Comparison of ENCODE assay signal across 12 cellular contexts in the genomic region with DNA sequence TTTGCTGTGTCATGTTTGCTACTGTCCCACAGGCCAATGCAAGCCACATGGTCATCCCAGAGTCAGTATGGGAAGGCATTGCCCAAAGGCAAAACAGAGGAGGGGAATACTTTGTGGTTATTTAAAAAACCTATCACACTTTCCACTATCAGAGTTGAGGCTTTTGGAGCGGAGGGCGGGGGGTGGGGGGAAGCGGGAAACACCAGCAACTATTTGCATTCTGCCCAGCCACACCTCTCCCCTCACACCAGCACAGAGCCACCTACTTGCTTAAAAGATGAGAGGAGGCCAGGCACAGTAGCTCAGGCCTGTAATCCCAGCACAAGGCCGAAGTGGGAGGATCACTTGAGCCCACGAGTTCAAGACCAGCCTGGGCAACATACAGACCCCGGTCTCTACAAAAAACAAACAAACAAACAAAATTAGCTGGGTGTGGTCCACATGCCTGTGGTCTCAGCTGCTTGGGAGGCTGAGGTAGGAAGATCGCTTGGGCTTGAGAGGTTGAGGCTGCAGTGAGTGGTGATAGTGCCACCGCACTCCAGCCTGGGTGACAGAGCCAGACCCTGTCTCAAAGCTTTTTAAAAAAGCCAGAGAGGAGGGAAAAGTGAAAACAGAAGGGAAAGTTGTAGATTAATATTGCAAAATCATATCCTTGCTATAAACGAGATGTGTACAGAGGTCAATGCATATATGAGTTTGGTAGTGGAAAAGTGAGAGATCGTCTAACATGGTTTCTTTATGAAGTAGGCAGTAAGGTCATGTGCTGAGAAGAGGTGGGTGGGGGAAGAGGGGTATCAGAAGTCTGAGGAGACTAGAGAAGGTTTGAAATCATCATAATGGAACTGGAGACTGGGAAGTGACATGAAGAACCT. TPM values are rescaled to one million over a fixed set of nuclear protein-coding genes. Genes with fewer than 3 reads are reported as not detected.
DNase-seq lines count a peak whose midpoint lies in the region; ATAC-seq and TF ChIP-seq lines count a peak whose summit lies in the region.
"Had no signal": no experiment of that assay in that cellular context is flagged by ENCODE, and none has a peak within 500 bp of the region (broad histone marks: within the 10 kb centered on the region; RNA-seq: fewer than 3 reads in every experiment).

No MANE protein-coding gene starts in this region.

- peaks cover 4% of the 10 kb centered on the region for H3K36me3 Mint-ChIP-seq in T-helper 1 cell treated with Interleukin-12 subunit alpha and Interleukin-12 subunit beta and Interleukin-4 antibody, amounts not matched to agents 30 μg/mL and 1 μg/mL, for 36 hours (ENCODE audit: low read depth)
- H3K36me3 Mint-ChIP-seq in activated B cell treated with CpG ODN at 0.5 μM for 24 hours (ENCODE audit: low read depth) (peaks cover 4% of the 10 kb centered on the region), memory B cell (no peaks in the 10 kb centered on the region)

- intact Hi-C loops in activated B cell treated with CpG ODN at 0.5 μM for 24 hours (cut with micrococcal nuclease) (loop anchor here (1.0 to 5.0 kb wide), 7 partner anchors 9 to 396 kb away; a partner anchor contains a TSS), sciatic nerve (cut with DNase I) (no loop called here)

- no peaks in the 10 kb centered on the region for H3K9me3 Mint-ChIP-seq in T-helper 1 cell treated with Interleukin-12 subunit alpha and Interleukin-12 subunit beta and Interleukin-4 antibody, amounts not matched to agents 30 μg/mL and 1 μg/mL, for 36 hours
- H3K9me3 Mint-ChIP-seq in activated B cell treated with CpG ODN at 0.5 μM for 24 hours (no peaks in the 10 kb centered on the region), memory B cell (no peaks in the 10 kb centered on the region)

- DNase-seq in T-helper 1 cell (no peak), activated B cell treated with CpG ODN at 0.5 μM for 24 hours (no peak), memory B cell (ENCODE audit: low spot score in 2 of 2) (no peak), sciatic nerve (ENCODE audit: low spot score) (no peak), inferior parietal cortex (ENCODE audit: extremely low spot score) (no peak)
- DNase-seq: Calu3, esophagus squamous epithelium, small intestine, trophoblast cell had no signal

- peaks cover 25% of the 10 kb centered on the region for H3K4me1 Mint-ChIP-seq in T-helper 1 cell treated with Interleukin-12 subunit alpha and Interleukin-12 subunit beta and Interleukin-4 antibody, amounts not matched to agents 30 μg/mL and 1 μg/mL, for 36 hours (ENCODE audit: low read depth)
- peaks cover 39% of the 10 kb centered on the region for H3K4me1 Mint-ChIP-seq in activated B cell treated with CpG ODN at 0.5 μM for 24 hours
- peaks cover 27% of the 10 kb centered on the region for H3K4me1 Mint-ChIP-seq in memory B cell

- peak overlapping the region; percentile 71 for H3K4me3 Mint-ChIP-seq in T-helper 1 cell treated with Interleukin-12 subunit alpha and Interleukin-12 subunit beta and Interleukin-4 antibody, amounts not matched to agents 30 μg/mL and 1 μg/mL, for 36 hours
- H3K4me3 Mint-ChIP-seq in activated B cell treated with CpG ODN at 0.5 μM for 24 hours (peak overlapping the region; percentile 85), memory B cell (peak overlapping the region; percentile 85)

- no peak for TF ChIP-seq CTCF in activated B cell treated with CpG ODN at 0.5 μM for 24 hours (IDR thresholded peaks at IDR 0.05)

- ATAC-seq in activated B cell treated with CpG ODN at 0.5 μM for 24 hours (ENCODE audit: low read depth) = no peak
- ATAC-seq in memory B cell (ENCODE audit: low read depth) = no peak
- ATAC-seq in sciatic nerve = no peak
- ATAC-seq in GM21619 (IDR thresholded peaks at IDR 0.05; ENCODE audit: unreplicated experiment) = no peak

- TF ChIP-seq POLR2A in GM19193 (IDR thresholded peaks at IDR 0.05; ENCODE audit: extremely low read depth, insufficient read depth, insufficient read length) = peak; percentile 46

- CTCF ChIA-PET in activated B cell treated with CpG ODN at 0.5 μM for 24 hours (lab: Charles Lee) = interaction anchor here (1.0 to 1.9 kb wide), 5 partner anchors 9 to 224 kb away, joined by 3 to 15 read pairs (median 6); no protein-coding TSS in a partner anchor

- POLR2A ChIA-PET in activated B cell treated with CpG ODN at 0.5 μM for 24 hours (lab: Charles Lee) = interaction anchor here (0.5 to 3.5 kb wide), 5 partner anchors 9 to 186 kb away, joined by 4 to 46 read pairs (median 7); no protein-coding TSS in a partner anchor

- peak overlapping the region; percentile 81 for H3K27ac Mint-ChIP-seq in T-helper 1 cell treated with Interleukin-12 subunit alpha and Interleukin-12 subunit beta and Interleukin-4 antibody, amounts not matched to agents 30 μg/mL and 1 μg/mL, for 36 hours
- H3K27ac Mint-ChIP-seq in activated B cell treated with CpG ODN at 0.5 μM for 24 hours (peak overlapping the region; percentile 91), memory B cell (peak overlapping the region; percentile 80)

- H3K27me3 Mint-ChIP-seq in T-helper 1 cell treated with Interleukin-12 subunit alpha and Interleukin-12 subunit beta and Interleukin-4 antibody, amounts not matched to agents 30 μg/mL and 1 μg/mL, for 36 hours (ENCODE audit: low read depth) = no peaks in the 10 kb centered on the region
- H3K27me3 Mint-ChIP-seq in activated B cell treated with CpG ODN at 0.5 μM for 24 hours (no peaks in the 10 kb centered on the region), memory B cell (no peaks in the 10 kb centered on the region)

RNA-seq across cellular contexts. Expression of a gene that starts 1.9 kb away (rescaled TPM):
- total RNA-seq in activated B cell treated with CpG ODN at 0.5 μM for 24 hours = 6.3 and 7.5 TPM in 2 replicates
- total RNA-seq in sciatic nerve = 7.0 TPM

RNA-seq across cellular contexts. Expression of a gene that starts 26.4 kb away (rescaled TPM):
- total RNA-seq in activated B cell treated with CpG ODN at 0.5 μM for 24 hours = 1.6 and 2.3 TPM in 2 replicates
- 6.6 TPM for total RNA-seq in sciatic nerve
